ENCODE assay signal across 21 cellular contexts in the genomic region with DNA sequence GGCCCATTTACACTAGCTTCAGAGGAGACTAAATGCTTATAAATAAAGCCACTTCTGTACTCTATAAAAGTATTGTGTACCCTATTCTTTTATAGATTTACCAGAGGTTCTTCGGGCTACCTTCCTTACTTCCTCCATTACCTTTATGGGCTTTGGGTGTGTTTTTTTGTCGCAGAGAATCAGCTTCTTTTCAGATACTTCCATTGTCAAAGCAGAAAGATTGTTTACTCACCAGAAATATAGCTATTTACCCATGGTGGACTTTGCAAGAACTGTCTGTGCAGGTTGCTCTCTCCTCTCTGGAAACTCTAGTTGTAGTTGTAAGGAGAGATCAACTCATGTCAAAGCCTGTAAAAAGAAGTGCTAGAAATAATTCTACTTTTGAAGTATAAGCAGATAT.
"Had no signal": no experiment of that assay in that cellular context is flagged by ENCODE, and none has a peak within 500 bp of the region (broad histone marks: within the 10 kb centered on the region; RNA-seq: fewer than 3 reads in every experiment).

No MANE protein-coding gene starts in this region.

- H3K4me2 ChIP-seq: hepatocyte had no signal

- H2AFZ ChIP-seq: hepatocyte had no signal

- H3K27ac ChIP-seq: coronary artery, dorsolateral prefrontal cortex, esophagus muscularis mucosa, foreskin keratinocyte, gastroesophageal sphincter, heart left ventricle, hepatocyte, left lung, lower lobe of right lung had no signal

- DNase-seq: dermis blood vessel endothelial cell; dorsolateral prefrontal cortex; effector CD4-positive, alpha-beta T cell; effector memory CD4-positive, alpha-beta T cell; foreskin keratinocyte; heart left ventricle; hypothalamus; immature natural killer cell; islet precursor cell; kidney; kidney glomerular epithelial cell; left lung; left ventricle myocardium superior; lower lobe of right lung; mesenchymal stem cell; naive B cell had no signal

- ATAC-seq: foreskin keratinocyte, gastroesophageal sphincter, heart left ventricle, left lung, left ventricle myocardium superior, lower lobe of right lung had no signal

- H3K4me3 ChIP-seq: coronary artery, dorsolateral prefrontal cortex, esophagus muscularis mucosa, gastroesophageal sphincter, heart left ventricle, hepatocyte, left lung, lower lobe of right lung had no signal

- H3K27me3 Mint-ChIP-seq: naive B cell had no signal

- H3K27ac Mint-ChIP-seq: immature natural killer cell, mesothelial cell of epicardium, naive B cell had no signal

- H3K9me3 Mint-ChIP-seq: immature natural killer cell, mesothelial cell of epicardium, naive B cell had no signal

- H3K4me1 ChIP-seq: esophagus muscularis mucosa, foreskin keratinocyte, gastroesophageal sphincter, heart left ventricle, left lung, lower lobe of right lung had no signal

- H3K4me3 Mint-ChIP-seq: immature natural killer cell, mesothelial cell of epicardium, naive B cell had no signal

- H3K9me3 ChIP-seq: esophagus muscularis mucosa, gastroesophageal sphincter, heart left ventricle, left lung, lower lobe of right lung had no signal

- H3K4me1 Mint-ChIP-seq: immature natural killer cell, mesothelial cell of epicardium had no signal

- H3K27me3 ChIP-seq: dorsolateral prefrontal cortex, esophagus muscularis mucosa, foreskin keratinocyte, gastroesophageal sphincter, heart left ventricle, hepatocyte, left lung had no signal
